Comparison of ENCODE assay signal across 1 cellular context in genomic region chr17:29150191-29150590, GRCh38.
TF ChIP-seq lines count a peak whose summit lies in the region.

No MANE protein-coding gene starts in this region.

TF ChIP-seq in IMR-90, 13 proteins besides CTCF, POLR2A, EP300 and RAD21 (continued from another document):
- TF ChIP-seq ELK1 (IDR thresholded peaks at IDR 0.05; ENCODE audit: borderline replicate concordance, low read depth, low read length) (no peak), FOS (IDR thresholded peaks at IDR 0.05; ENCODE audit: low read depth, low read length) (no peak), MXI1 (IDR thresholded peaks at IDR 0.05; ENCODE audit: borderline replicate concordance, low read depth, low read length) (no peak), SMC3 (IDR thresholded peaks at IDR 0.05; ENCODE audit: low read depth, low read length) (no peak), MAFK (IDR thresholded peaks at IDR 0.05; ENCODE audit: low read depth, low read length) (no peak)
